Comparison of ENCODE assay signal across 8 cellular contexts in genomic region chr12:10720974-10721565, GRCh38. TPM values are rescaled to one million over a fixed set of nuclear protein-coding genes. Genes with fewer than 3 reads are reported as not detected.
A peak's percentile ranks its signal among the peaks of the same experiment; 100 is the strongest.
DNase-seq lines count a peak whose midpoint lies in the region; ATAC-seq and TF ChIP-seq lines count a peak whose summit lies in the region.

No MANE protein-coding gene starts in this region.

- peak overlapping the region; percentile 88 to 100 (median 99) for H3K27ac Mint-ChIP-seq in naive thymus-derived CD8-positive, alpha-beta T cell

- ATAC-seq in naive thymus-derived CD8-positive, alpha-beta T cell = no peak
- no peak for ATAC-seq in left lobe of liver

- DNase-seq in BJ (ENCODE audit: low read depth) (no peak), coronary artery (ENCODE audit: low spot score) (no peak), NCI-H69 (lab: John Stamatoyannopoulos, UW) (no peak), left lobe of liver (ENCODE audit: low spot score) (no peak), NCI-H2081 (lab: John Stamatoyannopoulos, UW) (no peak)
- DNase-seq in naive thymus-derived CD8-positive, alpha-beta T cell = no peak
- DNase-seq in effector memory CD4-positive, alpha-beta T cell = no peak

- peaks cover 10% of the 10 kb centered on the region for H3K4me1 ChIP-seq in effector memory CD4-positive, alpha-beta T cell (ENCODE audit: control insufficient read depth, insufficient read depth, low read length, poor library complexity, severe bottlenecking)

- no peaks in the 10 kb centered on the region for H3K27me3 ChIP-seq in BJ (ENCODE audit: control insufficient read depth, insufficient read depth, low read length)
- H3K27me3 ChIP-seq in effector memory CD4-positive, alpha-beta T cell (replicated peaks; ENCODE audit: control insufficient read depth, insufficient read depth, low read length, poor library complexity, severe bottlenecking) = peaks cover 21% of the 10 kb centered on the region

- peaks cover 0 to 16% (median 4%) of the 10 kb centered on the region in 5 donors for H3K27me3 Mint-ChIP-seq in naive thymus-derived CD8-positive, alpha-beta T cell

- TF ChIP-seq CTCF in BJ (IDR thresholded peaks at IDR 0.05; ENCODE audit: insufficient read depth, low read depth, low read length) (no peak), coronary artery (IDR thresholded peaks at IDR 0.05) (no peak)

- peak overlapping the region; percentile 42 for H3K27ac ChIP-seq in KOPT-K1 (ENCODE audit: low read depth, low read length, poor library complexity, severe bottlenecking)
- H3K27ac ChIP-seq in coronary artery = peak overlapping the region; percentile 99
- H3K27ac ChIP-seq in effector memory CD4-positive, alpha-beta T cell (ENCODE audit: insufficient read depth, low read length, poor library complexity, severe bottlenecking) = no peak overlapping the region

- peaks cover 0 to 9% (median 0%) of the 10 kb centered on the region in 3 donors for H3K36me3 Mint-ChIP-seq in naive thymus-derived CD8-positive, alpha-beta T cell

- H3K9me3 ChIP-seq in KOPT-K1 (ENCODE audit: insufficient read depth, low read length, poor library complexity, severe bottlenecking) = no peaks in the 10 kb centered on the region
- H3K9me3 ChIP-seq in effector memory CD4-positive, alpha-beta T cell (ENCODE audit: control insufficient read depth, low read length) = no peaks in the 10 kb centered on the region

- POLR2A ChIA-PET in BJ (lab: Charles Lee) = no interaction called here
- POLR2A ChIA-PET in naive thymus-derived CD8-positive, alpha-beta T cell (lab: Charles Lee) = no interaction called here

- CTCF ChIA-PET in BJ (lab: Yijun Ruan, JAX) = no interaction called here

- H3K4me3 ChIP-seq in BJ (ENCODE audit: low read depth, low read length) (peak overlapping the region; percentile 82), coronary artery (peak overlapping the region; percentile 95)
- no peak overlapping the region for H3K4me3 ChIP-seq in effector memory CD4-positive, alpha-beta T cell (ENCODE audit: insufficient read depth, low read depth, low read length, poor library complexity, severe bottlenecking)

- H3K4me3 Mint-ChIP-seq in naive thymus-derived CD8-positive, alpha-beta T cell = peak overlapping the region; percentile 91 to 99 (median 94)

- no peaks in the 10 kb centered on the region for H3K36me3 ChIP-seq in BJ (ENCODE audit: control insufficient read depth, insufficient read depth, low read length)
- peaks cover 10% of the 10 kb centered on the region for H3K36me3 ChIP-seq in KOPT-K1 (ENCODE audit: insufficient read depth, low read length)
- no peaks in the 10 kb centered on the region for H3K36me3 ChIP-seq in effector memory CD4-positive, alpha-beta T cell (ENCODE audit: control insufficient read depth, insufficient read depth, low read length)

- peaks cover 21 to 61% (median 51%) of the 10 kb centered on the region in 4 donors for H3K4me1 Mint-ChIP-seq in naive thymus-derived CD8-positive, alpha-beta T cell

- no peaks in the 10 kb centered on the region for H3K9me3 Mint-ChIP-seq in naive thymus-derived CD8-positive, alpha-beta T cell

RNA-seq across cellular contexts. Expression of gene YBX3, which starts 2.1 kb away (rescaled TPM):
- polyA plus RNA-seq in BJ (2011; rRNA removed) = 81.4 and 142 TPM in 2 replicates
- polyA minus RNA-seq in BJ (2011; rRNA and poly(A)+ RNA removed) = 84.1 and 110 TPM in 2 replicates
- total RNA-seq in naive thymus-derived CD8-positive, alpha-beta T cell = 10 to 100 TPM; 86.0 to 88.6 TPM
- polyA plus RNA-seq in naive thymus-derived CD8-positive, alpha-beta T cell = 10 to 100 TPM; 56.6 to 80.1 (median 62.5) TPM
- total RNA-seq in left lobe of liver = 16.7 TPM

RNA-seq across cellular contexts. Expression of gene STYK1, which starts 47.2 kb away (rescaled TPM):
- polyA plus RNA-seq in BJ (2011; rRNA removed) = 0.74 and 0.92 TPM in 2 replicates
- polyA minus RNA-seq in BJ (2011; rRNA and poly(A)+ RNA removed) = 0.57 and 2.1 TPM in 2 replicates
- under 1 TPM; 0.10 to 0.19 TPM for total RNA-seq in naive thymus-derived CD8-positive, alpha-beta T cell
- under 1 TPM in 1 of 3 donors, not detected in 2; 0.47 TPM for polyA plus RNA-seq in naive thymus-derived CD8-positive, alpha-beta T cell
- not detected for total RNA-seq in left lobe of liver
